ENCODE assay signal across 6 cellular contexts in the genomic region with DNA sequence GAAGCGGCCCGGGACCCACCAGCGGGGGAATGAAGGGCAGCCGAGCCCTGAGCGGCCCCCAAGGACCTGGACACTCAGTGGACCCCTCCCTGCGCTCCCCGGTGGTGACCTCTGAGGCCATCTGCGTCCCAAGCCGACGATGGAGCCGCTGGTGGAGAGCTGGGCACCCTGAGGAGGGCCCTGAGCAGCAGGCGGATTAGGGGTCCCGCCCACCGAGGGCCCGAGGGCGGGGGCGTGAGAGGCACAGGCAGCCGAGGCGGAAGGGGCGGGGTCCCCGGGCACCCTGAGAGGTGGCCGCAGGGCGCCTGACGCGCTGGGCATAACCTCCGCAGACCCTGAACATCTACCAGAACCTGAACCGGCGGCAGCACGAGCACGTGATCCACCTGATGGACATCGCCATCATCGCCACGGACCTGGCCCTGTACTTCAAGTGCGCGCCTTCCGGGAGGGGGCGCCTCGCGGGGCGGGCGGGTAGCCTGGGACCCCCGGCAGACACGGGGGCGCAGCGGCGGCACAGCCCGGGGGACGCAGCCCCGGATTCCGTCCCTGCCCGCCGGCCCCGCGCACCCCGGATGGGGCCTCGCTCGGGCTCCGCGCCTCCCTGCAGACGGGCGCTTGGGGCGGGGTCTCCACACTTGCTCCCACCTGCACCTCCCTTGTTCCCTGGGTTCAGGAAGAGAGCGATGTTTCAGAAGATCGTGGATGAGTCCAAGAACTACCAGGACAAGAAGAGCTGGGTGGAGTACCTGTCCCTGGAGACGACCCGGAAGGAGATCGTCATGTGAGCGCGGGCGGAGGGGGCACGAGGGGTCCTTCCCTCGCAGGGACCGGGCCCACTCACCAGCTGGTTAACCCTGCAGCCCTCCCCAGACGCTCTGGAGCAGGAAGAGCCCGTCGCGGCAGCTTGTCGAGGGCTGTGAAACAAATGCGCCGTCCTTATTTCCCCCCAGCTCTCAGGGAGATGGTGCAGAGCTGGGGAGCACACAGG. TPM values are rescaled to one million over a fixed set of nuclear protein-coding genes. Genes with fewer than 3 reads are reported as not detected.
DNase-seq lines count a peak whose midpoint lies in the region; ATAC-seq and TF ChIP-seq lines count a peak whose summit lies in the region.

No MANE protein-coding gene starts in this region.

- ATAC-seq in HG03066 (IDR thresholded peaks at IDR 0.05; ENCODE audit: low read depth, unreplicated experiment) (peak; percentile 58), HG03378 (IDR thresholded peaks at IDR 0.05; ENCODE audit: unreplicated experiment) (no peak)

- H3K27ac ChIP-seq in left ventricle myocardium inferior (replicated peaks) = no peak overlapping the region

- peak overlapping the region; percentile 72 for H3K4me3 ChIP-seq in left ventricle myocardium inferior

- intact Hi-C loops in left ventricle myocardium inferior (cut with micrococcal nuclease) = no loop called here

- TF ChIP-seq CTCF in left ventricle myocardium inferior (IDR thresholded peaks at IDR 0.05; ENCODE audit: borderline replicate concordance) = no peak

- H3K4me1 ChIP-seq in left ventricle myocardium inferior = peaks cover 14% of the 10 kb centered on the region

- peak; percentile 96 for DNase-seq in D341Med (ENCODE audit: low spot score)
- DNase-seq in activated CD4-positive, alpha-beta T cell treated with anti-CD3 and anti-CD28 coated beads, Interleukin-2, amount 50 U/mL, for 48 hours = peak; percentile 78 to 82
- DNase-seq in left ventricle myocardium inferior = peak; percentile 54
- DNase-seq in stimulated activated CD4-positive, alpha-beta T cell treated with anti-CD3 and anti-CD28 coated beads, Interleukin-4, amount 100 ng/mL, for 48 hours (ENCODE audit: low read depth in 2 of 2) = peak; percentile 61 to 66

- no peaks in the 10 kb centered on the region for H3K9me3 ChIP-seq in left ventricle myocardium inferior (replicated peaks)

- no peaks in the 10 kb centered on the region for H3K36me3 ChIP-seq in left ventricle myocardium inferior

- peaks cover 21% of the 10 kb centered on the region for H3K27me3 ChIP-seq in left ventricle myocardium inferior (ENCODE audit: low read depth)

RNA-seq across cellular contexts. Expression of gene ATP5ME, which starts 10.3 kb away (rescaled TPM):
- 914 TPM for total RNA-seq in left ventricle myocardium inferior

RNA-seq across cellular contexts. Expression of gene MYL5, which starts 10.6 kb away (rescaled TPM):
- 4.5 TPM for total RNA-seq in left ventricle myocardium inferior

RNA-seq across cellular contexts. Expression of gene SLC49A3, which starts 25.2 kb away (rescaled TPM):
- total RNA-seq in left ventricle myocardium inferior = 12.0 TPM

RNA-seq across cellular contexts. Expression of gene PDE6B, which starts 38.4 kb away (rescaled TPM):
- 2.7 TPM for total RNA-seq in left ventricle myocardium inferior

RNA-seq across cellular contexts. Expression of gene PCGF3, which starts 41.9 kb away (rescaled TPM):
- 21.5 TPM for total RNA-seq in left ventricle myocardium inferior
